ENCODE assay signal across 9 cellular contexts in genomic region chr2:134391751-134392160, GRCh38.
DNase-seq lines count a peak whose midpoint lies in the region; ATAC-seq and TF ChIP-seq lines count a peak whose summit lies in the region.
"Had no signal": no experiment of that assay in that cellular context is flagged by ENCODE, and none has a peak within 500 bp of the region (broad histone marks: within the 10 kb centered on the region; RNA-seq: fewer than 3 reads in every experiment).

No MANE protein-coding gene starts in this region.

- H4K20me1 ChIP-seq in smooth muscle cell (ENCODE audit: low read depth), result no peaks in the 10 kb centered on the region

- H3K27me3 Mint-ChIP-seq in activated B cell treated with CpG ODN at 0.5 μM for 24 hours, result no peaks in the 10 kb centered on the region
- no peaks in the 10 kb centered on the region for H3K27me3 Mint-ChIP-seq in WTC11 (ENCODE audit: low read depth)

- no peak overlapping the region for H3K9ac ChIP-seq in smooth muscle cell (ENCODE audit: low read depth)

- H3K4me3 Mint-ChIP-seq in activated B cell treated with CpG ODN at 0.5 μM for 24 hours (peak overlapping the region; percentile 26), WTC11 (no peak overlapping the region)

- H3K36me3 Mint-ChIP-seq in activated B cell treated with CpG ODN at 0.5 μM for 24 hours (ENCODE audit: low read depth) (peaks cover 50% of the 10 kb centered on the region), WTC11 (no peaks in the 10 kb centered on the region)

- no peaks in the 10 kb centered on the region for H3F3A ChIP-seq in smooth muscle cell (ENCODE audit: low read depth)

- H3K4me3 ChIP-seq in dorsolateral prefrontal cortex, result no peak overlapping the region
- no peak overlapping the region for H3K4me3 ChIP-seq in smooth muscle cell

- intact Hi-C loops in activated B cell treated with CpG ODN at 0.5 μM for 24 hours (cut with micrococcal nuclease) (loop anchor here (10.0 kb wide), 1 partner anchor 47 kb away; no protein-coding TSS in a partner anchor), dorsolateral prefrontal cortex (cut with DNase I) (no loop called here)

- DNase-seq in DMS79 (lab: John Stamatoyannopoulos, UW) (peak; percentile 78), activated B cell treated with CpG ODN at 0.5 μM for 24 hours (no peak), dorsolateral prefrontal cortex (no peak), NK-92 (lab: John Stamatoyannopoulos, UW; ENCODE audit: unreplicated experiment) (no peak), WTC11 (ENCODE audit: low spot score) (no peak), smooth muscle cell (lab: John Stamatoyannopoulos, UW; ENCODE audit: unreplicated experiment) (no peak)
- DNase-seq: foreskin melanocyte had no signal

- CTCF ChIA-PET in activated B cell treated with CpG ODN at 0.5 μM for 24 hours (lab: Charles Lee), result interaction anchor here (0.8 to 1.1 kb wide), 2 partner anchors 20 to 146 kb away, joined by 3 to 5 read pairs; no protein-coding TSS in a partner anchor
- CTCF ChIA-PET in WTC11 (lab: Charles Lee), result interaction anchor here (0.9 to 2.7 kb wide), 6 partner anchors 12 to 59 kb away, joined by 3 to 28 read pairs (median 6); no protein-coding TSS in a partner anchor

- no peak overlapping the region for H3K4me2 ChIP-seq in smooth muscle cell

- no peak for TF ChIP-seq CTCF in activated B cell treated with CpG ODN at 0.5 μM for 24 hours (IDR thresholded peaks at IDR 0.05)
- TF ChIP-seq CTCF in dorsolateral prefrontal cortex (IDR thresholded peaks at IDR 0.05 in 54 of 56, conservative IDR thresholded peaks at IDR 0.05 in 2 of 56; ENCODE audit: low read depth in 1 of 56, partially characterized antibody in 56 of 56), result no peak
- TF ChIP-seq CTCF in WTC11 (IDR thresholded peaks at IDR 0.05), result no peak
- no peak for TF ChIP-seq CTCF in smooth muscle cell (IDR thresholded peaks at IDR 0.05; ENCODE audit: borderline replicate concordance, insufficient read depth, poor library complexity, severe bottlenecking)

- no peaks in the 10 kb centered on the region for H3K79me2 ChIP-seq in smooth muscle cell (ENCODE audit: low read depth)

- no peaks in the 10 kb centered on the region for H3K36me3 ChIP-seq in smooth muscle cell (ENCODE audit: low read depth)

- POLR2A ChIA-PET in activated B cell treated with CpG ODN at 0.5 μM for 24 hours (lab: Charles Lee) (interaction anchor here (0.5 kb wide), 1 partner anchor 167 kb away, joined by 4 read pairs; no protein-coding TSS in a partner anchor), WTC11 (lab: Charles Lee) (no interaction called here)

- H3K4me1 Mint-ChIP-seq in activated B cell treated with CpG ODN at 0.5 μM for 24 hours, result peaks cover 36% of the 10 kb centered on the region
- H3K4me1 Mint-ChIP-seq in WTC11, result no peaks in the 10 kb centered on the region

- peak; percentile 86 for ATAC-seq in GM19455 (IDR thresholded peaks at IDR 0.05; ENCODE audit: unreplicated experiment)
- peak; percentile 81 for ATAC-seq in HG03175 (IDR thresholded peaks at IDR 0.05; ENCODE audit: unreplicated experiment)
- ATAC-seq in activated B cell treated with CpG ODN at 0.5 μM for 24 hours (ENCODE audit: low read depth), result peak; percentile 40
- ATAC-seq in WTC11, result no peak

- H3K9me3 Mint-ChIP-seq in activated B cell treated with CpG ODN at 0.5 μM for 24 hours (no peaks in the 10 kb centered on the region), WTC11 (no peaks in the 10 kb centered on the region)

- peak overlapping the region; percentile 76 for H3K27ac Mint-ChIP-seq in activated B cell treated with CpG ODN at 0.5 μM for 24 hours
- H3K27ac Mint-ChIP-seq in WTC11, result no peak overlapping the region

- H3K9me3 ChIP-seq in smooth muscle cell (replicated peaks; ENCODE audit: low read depth), result no peaks in the 10 kb centered on the region

- H3K27ac ChIP-seq in dorsolateral prefrontal cortex (no peak overlapping the region), smooth muscle cell (ENCODE audit: low read depth) (no peak overlapping the region)

- H2AFZ ChIP-seq in smooth muscle cell (ENCODE audit: low read depth), result no peak overlapping the region

- no peaks in the 10 kb centered on the region for H3K4me1 ChIP-seq in smooth muscle cell (ENCODE audit: low read depth)

- H3K27me3 ChIP-seq in dorsolateral prefrontal cortex (no peaks in the 10 kb centered on the region), smooth muscle cell (ENCODE audit: low read depth) (no peaks in the 10 kb centered on the region)

- WGBS in smooth muscle cell (ENCODE audit: low lambda C conversion rate), result 100% methylated on average over 2 of the region's 2 CpGs

TF ChIP-seq in WTC11, 78 proteins besides CTCF, POLR2A, EP300 and RAD21:
- TF ChIP-seq IRF2 (CRISPR knock-in tag; IDR thresholded peaks at IDR 0.05; ENCODE audit: borderline replicate concordance, low read depth), result no peak
- TF ChIP-seq FOXK1 (CRISPR knock-in tag; IDR thresholded peaks at IDR 0.05), result no peak
- TF ChIP-seq ATF1 (CRISPR knock-in tag; IDR thresholded peaks at IDR 0.05), result no peak
- TF ChIP-seq NR3C1 (CRISPR knock-in tag; conservative IDR thresholded peaks at IDR 0.05; ENCODE audit: low read depth), result no peak
- TF ChIP-seq OVOL2 (CRISPR knock-in tag; IDR thresholded peaks at IDR 0.05; ENCODE audit: borderline replicate concordance), result no peak
- no peak for TF ChIP-seq TCF7 (CRISPR knock-in tag; IDR thresholded peaks at IDR 0.05; ENCODE audit: low read depth)
- TF ChIP-seq RORB (CRISPR knock-in tag; IDR thresholded peaks at IDR 0.05), result no peak
- no peak for TF ChIP-seq HMGA2 (CRISPR knock-in tag; IDR thresholded peaks at IDR 0.05)
- no peak for TF ChIP-seq E2F1 (CRISPR knock-in tag; IDR thresholded peaks at IDR 0.05)
- no peak for TF ChIP-seq EMX1 (CRISPR knock-in tag; IDR thresholded peaks at IDR 0.05)
- TF ChIP-seq E2F5 (CRISPR knock-in tag; IDR thresholded peaks at IDR 0.05), result no peak
- TF ChIP-seq ZNF425 (CRISPR knock-in tag; conservative IDR thresholded peaks at IDR 0.05), result no peak
- TF ChIP-seq AR (CRISPR knock-in tag; IDR thresholded peaks at IDR 0.05), result no peak
